1 cellular context compared by ENCODE assay signal in the genomic region with DNA sequence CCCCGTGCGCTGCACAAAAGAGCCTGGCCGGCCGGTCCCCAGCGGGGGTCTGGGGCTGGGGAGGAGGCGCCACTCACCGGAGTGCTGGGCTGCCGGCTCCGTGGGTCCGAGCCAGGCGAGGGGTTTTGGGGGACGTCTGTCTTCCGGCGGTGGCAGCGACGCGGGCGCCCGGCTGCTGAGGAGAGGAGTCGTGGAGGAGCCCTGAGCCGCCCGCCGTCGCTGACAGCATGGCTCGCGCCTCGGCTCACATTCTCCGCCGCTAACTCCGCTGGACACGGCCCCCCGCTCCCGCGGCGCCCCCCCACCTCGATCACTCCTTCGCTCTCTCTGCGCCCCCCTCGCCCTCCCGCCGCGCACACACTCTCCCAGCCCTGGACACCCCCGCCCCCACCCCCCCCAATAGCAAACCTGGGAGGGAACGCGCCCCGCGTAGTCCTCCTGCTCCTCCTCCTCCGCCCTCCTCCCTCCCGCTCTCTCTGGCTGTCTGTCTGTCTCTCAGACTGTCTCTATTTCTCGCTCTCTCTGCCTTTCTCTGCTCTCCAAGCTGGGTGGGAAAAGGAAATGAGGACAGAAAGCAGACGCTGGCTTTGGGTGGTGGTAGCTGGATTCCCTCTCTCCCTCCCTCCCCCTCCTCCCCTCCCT.
TF ChIP-seq lines count a peak whose summit lies in the region.

No MANE protein-coding gene starts in this region.

TF ChIP-seq in K562, 482 proteins besides CTCF, POLR2A, EP300 and RAD21 (continued from another document and continues in another):
- TF ChIP-seq, protein P1, sequence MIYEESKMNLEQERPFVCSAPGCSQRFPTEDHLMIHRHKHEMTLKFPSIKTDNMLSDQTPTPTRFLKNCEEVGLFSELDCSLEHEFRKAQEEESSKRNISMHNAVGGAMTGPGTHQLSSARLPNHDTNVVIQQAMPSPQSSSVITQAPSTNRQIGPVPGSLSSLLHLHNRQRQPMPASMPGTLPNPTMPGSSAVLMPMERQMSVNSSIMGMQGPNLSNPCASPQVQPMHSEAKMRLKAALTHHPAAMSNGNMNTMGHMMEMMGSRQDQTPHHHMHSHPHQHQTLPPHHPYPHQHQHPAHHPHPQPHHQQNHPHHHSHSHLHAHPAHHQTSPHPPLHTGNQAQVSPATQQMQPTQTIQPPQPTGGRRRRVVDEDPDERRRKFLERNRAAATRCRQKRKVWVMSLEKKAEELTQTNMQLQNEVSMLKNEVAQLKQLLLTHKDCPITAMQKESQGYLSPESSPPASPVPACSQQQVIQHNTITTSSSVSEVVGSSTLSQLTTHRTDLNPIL (CRISPR knock-in tag; IDR thresholded peaks at IDR 0.05): no peak
- TF ChIP-seq ZNF717 (CRISPR knock-in tag; IDR thresholded peaks at IDR 0.05) (no peak), PPARD (CRISPR knock-in tag; IDR thresholded peaks at IDR 0.05) (no peak), RNF2 (IDR thresholded peaks at IDR 0.05) (no peak), HDAC1 (IDR thresholded peaks at IDR 0.05) (no peak; a peak in 1 of 4 replicates), ZNF175 (CRISPR knock-in tag; IDR thresholded peaks at IDR 0.05; ENCODE audit: low read depth) (no peak), HMGN3 (IDR thresholded peaks at IDR 0.05; ENCODE audit: borderline replicate concordance, extremely low read depth, insufficient read length, low read depth, low read length) (peak; percentile 51), PTBP1 (IDR thresholded peaks at IDR 0.05; ENCODE audit: low read depth, low read length) (no peak), KLF1 (tag; IDR thresholded peaks at IDR 0.05) (no peak), ZNF12 (CRISPR knock-in tag; IDR thresholded peaks at IDR 0.05) (no peak), BHLHE40 (IDR thresholded peaks at IDR 0.05; ENCODE audit: low read length) (no peak), MTF1 (CRISPR knock-in tag; IDR thresholded peaks at IDR 0.05; ENCODE audit: borderline replicate concordance) (no peak), SMAD2 (IDR thresholded peaks at IDR 0.05; ENCODE audit: low read depth, low read length) (no peak), ZNF830 (CRISPR knock-in tag; IDR thresholded peaks at IDR 0.05) (no peak), CCAR2 (IDR thresholded peaks at IDR 0.05; ENCODE audit: low read depth, low read length) (no peak), RBM22 (IDR thresholded peaks at IDR 0.05; ENCODE audit: low read depth, low read length, poor library complexity, severe bottlenecking) (no peak), HNRNPUL1 (IDR thresholded peaks at IDR 0.05; ENCODE audit: low read length) (no peak), ERF (CRISPR knock-in tag; IDR thresholded peaks at IDR 0.05) (peak; percentile 80; the same call in 1 of the 2 replicates), TEAD4 (IDR thresholded peaks at IDR 0.05; ENCODE audit: low read length) (no peak), TEAD4 (CRISPR knock-in tag; IDR thresholded peaks at IDR 0.05; ENCODE audit: borderline replicate concordance) (no peak), XRCC4 (IDR thresholded peaks at IDR 0.05; ENCODE audit: extremely low read depth, insufficient read depth, insufficient read length) (no peak), ZNF311 (CRISPR knock-in tag; IDR thresholded peaks at IDR 0.05) (no peak), COPS2 (conservative IDR thresholded peaks at IDR 0.05) (no peak), PTRF (tag; IDR thresholded peaks at IDR 0.05) (no peak), ZNF77 (CRISPR knock-in tag; IDR thresholded peaks at IDR 0.05) (no peak), WHSC1 (IDR thresholded peaks at IDR 0.05; ENCODE audit: low read length) (no peak), MTA2 (IDR thresholded peaks at IDR 0.05; ENCODE audit: low read depth) (no peak)
- TF ChIP-seq, protein P2, sequence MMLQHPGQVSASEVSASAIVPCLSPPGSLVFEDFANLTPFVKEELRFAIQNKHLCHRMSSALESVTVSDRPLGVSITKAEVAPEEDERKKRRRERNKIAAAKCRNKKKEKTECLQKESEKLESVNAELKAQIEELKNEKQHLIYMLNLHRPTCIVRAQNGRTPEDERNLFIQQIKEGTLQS (IDR thresholded peaks at IDR 0.05): no peak
- TF ChIP-seq, protein P2 (CRISPR knock-in tag; conservative IDR thresholded peaks at IDR 0.05): no peak
- TF ChIP-seq, protein P3, sequence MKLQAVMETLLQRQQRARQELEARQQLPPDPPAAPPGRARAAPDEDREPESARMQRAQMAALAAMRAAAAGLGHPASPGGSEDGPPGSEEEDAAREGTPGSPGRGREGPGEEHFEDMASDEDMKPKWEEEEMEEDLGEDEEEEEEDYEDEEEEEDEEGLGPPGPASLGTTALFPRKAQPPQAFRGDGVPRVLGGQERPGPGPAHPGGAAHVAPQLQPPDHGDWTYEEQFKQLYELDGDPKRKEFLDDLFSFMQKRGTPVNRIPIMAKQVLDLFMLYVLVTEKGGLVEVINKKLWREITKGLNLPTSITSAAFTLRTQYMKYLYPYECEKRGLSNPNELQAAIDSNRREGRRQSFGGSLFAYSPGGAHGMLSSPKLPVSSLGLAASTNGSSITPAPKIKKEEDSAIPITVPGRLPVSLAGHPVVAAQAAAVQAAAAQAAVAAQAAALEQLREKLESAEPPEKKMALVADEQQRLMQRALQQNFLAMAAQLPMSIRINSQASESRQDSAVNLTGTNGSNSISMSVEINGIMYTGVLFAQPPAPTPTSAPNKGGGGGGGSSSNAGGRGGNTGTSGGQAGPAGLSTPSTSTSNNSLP (IDR thresholded peaks at IDR 0.05; ENCODE audit: borderline replicate concordance, low read depth, low read length): no peak
- TF ChIP-seq, protein P4, sequence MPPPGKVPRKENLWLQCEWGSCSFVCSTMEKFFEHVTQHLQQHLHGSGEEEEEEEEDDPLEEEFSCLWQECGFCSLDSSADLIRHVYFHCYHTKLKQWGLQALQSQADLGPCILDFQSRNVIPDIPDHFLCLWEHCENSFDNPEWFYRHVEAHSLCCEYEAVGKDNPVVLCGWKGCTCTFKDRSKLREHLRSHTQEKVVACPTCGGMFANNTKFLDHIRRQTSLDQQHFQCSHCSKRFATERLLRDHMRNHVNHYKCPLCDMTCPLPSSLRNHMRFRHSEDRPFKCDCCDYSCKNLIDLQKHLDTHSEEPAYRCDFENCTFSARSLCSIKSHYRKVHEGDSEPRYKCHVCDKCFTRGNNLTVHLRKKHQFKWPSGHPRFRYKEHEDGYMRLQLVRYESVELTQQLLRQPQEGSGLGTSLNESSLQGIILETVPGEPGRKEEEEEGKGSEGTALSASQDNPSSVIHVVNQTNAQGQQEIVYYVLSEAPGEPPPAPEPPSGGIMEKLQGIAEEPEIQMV (tag; conservative IDR thresholded peaks at IDR 0.05; ENCODE audit: low read depth): no peak
- TF ChIP-seq, protein P5, sequence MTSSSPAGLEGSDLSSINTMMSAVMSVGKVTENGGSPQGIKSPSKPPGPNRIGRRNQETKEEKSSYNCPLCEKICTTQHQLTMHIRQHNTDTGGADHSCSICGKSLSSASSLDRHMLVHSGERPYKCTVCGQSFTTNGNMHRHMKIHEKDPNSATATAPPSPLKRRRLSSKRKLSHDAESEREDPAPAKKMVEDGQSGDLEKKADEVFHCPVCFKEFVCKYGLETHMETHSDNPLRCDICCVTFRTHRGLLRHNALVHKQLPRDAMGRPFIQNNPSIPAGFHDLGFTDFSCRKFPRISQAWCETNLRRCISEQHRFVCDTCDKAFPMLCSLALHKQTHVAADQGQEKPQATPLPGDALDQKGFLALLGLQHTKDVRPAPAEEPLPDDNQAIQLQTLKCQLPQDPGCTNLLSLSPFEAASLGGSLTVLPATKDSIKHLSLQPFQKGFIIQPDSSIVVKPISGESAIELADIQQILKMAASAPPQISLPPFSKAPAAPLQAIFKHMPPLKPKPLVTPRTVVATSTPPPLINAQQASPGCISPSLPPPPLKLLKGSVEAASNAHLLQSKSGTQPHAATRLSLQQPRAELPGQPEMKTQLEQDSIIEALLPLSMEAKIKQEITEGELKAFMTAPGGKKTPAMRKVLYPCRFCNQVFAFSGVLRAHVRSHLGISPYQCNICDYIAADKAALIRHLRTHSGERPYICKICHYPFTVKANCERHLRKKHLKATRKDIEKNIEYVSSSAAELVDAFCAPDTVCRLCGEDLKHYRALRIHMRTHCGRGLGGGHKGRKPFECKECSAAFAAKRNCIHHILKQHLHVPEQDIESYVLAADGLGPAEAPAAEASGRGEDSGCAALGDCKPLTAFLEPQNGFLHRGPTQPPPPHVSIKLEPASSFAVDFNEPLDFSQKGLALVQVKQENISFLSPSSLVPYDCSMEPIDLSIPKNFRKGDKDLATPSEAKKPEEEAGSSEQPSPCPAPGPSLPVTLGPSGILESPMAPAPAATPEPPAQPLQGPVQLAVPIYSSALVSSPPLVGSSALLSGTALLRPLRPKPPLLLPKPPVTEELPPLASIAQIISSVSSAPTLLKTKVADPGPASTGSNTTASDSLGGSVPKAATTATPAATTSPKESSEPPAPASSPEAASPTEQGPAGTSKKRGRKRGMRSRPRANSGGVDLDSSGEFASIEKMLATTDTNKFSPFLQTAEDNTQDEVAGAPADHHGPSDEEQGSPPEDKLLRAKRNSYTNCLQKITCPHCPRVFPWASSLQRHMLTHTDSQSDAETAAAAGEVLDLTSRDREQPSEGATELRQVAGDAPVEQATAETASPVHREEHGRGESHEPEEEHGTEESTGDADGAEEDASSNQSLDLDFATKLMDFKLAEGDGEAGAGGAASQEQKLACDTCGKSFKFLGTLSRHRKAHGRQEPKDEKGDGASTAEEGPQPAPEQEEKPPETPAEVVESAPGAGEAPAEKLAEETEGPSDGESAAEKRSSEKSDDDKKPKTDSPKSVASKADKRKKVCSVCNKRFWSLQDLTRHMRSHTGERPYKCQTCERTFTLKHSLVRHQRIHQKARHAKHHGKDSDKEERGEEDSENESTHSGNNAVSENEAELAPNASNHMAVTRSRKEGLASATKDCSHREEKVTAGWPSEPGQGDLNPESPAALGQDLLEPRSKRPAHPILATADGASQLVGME (CRISPR knock-in tag; IDR thresholded peaks at IDR 0.05): no peak
- TF ChIP-seq, protein P6, sequence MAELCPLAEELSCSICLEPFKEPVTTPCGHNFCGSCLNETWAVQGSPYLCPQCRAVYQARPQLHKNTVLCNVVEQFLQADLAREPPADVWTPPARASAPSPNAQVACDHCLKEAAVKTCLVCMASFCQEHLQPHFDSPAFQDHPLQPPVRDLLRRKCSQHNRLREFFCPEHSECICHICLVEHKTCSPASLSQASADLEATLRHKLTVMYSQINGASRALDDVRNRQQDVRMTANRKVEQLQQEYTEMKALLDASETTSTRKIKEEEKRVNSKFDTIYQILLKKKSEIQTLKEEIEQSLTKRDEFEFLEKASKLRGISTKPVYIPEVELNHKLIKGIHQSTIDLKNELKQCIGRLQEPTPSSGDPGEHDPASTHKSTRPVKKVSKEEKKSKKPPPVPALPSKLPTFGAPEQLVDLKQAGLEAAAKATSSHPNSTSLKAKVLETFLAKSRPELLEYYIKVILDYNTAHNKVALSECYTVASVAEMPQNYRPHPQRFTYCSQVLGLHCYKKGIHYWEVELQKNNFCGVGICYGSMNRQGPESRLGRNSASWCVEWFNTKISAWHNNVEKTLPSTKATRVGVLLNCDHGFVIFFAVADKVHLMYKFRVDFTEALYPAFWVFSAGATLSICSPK (IDR thresholded peaks at IDR 0.05; ENCODE audit: borderline replicate concordance): no peak
- TF ChIP-seq, protein P7, sequence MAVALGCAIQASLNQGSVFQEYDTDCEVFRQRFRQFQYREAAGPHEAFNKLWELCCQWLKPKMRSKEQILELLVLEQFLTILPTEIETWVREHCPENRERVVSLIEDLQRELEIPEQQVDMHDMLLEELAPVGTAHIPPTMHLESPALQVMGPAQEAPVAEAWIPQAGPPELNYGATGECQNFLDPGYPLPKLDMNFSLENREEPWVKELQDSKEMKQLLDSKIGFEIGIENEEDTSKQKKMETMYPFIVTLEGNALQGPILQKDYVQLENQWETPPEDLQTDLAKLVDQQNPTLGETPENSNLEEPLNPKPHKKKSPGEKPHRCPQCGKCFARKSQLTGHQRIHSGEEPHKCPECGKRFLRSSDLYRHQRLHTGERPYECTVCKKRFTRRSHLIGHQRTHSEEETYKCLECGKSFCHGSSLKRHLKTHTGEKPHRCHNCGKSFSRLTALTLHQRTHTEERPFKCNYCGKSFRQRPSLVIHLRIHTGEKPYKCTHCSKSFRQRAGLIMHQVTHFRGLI (CRISPR knock-in tag; IDR thresholded peaks at IDR 0.05): no peak
- TF ChIP-seq, protein P8, sequence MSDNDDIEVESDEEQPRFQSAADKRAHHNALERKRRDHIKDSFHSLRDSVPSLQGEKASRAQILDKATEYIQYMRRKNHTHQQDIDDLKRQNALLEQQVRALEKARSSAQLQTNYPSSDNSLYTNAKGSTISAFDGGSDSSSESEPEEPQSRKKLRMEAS (CRISPR knock-in tag; IDR thresholded peaks at IDR 0.05): no peak
- TF ChIP-seq, protein P9, sequence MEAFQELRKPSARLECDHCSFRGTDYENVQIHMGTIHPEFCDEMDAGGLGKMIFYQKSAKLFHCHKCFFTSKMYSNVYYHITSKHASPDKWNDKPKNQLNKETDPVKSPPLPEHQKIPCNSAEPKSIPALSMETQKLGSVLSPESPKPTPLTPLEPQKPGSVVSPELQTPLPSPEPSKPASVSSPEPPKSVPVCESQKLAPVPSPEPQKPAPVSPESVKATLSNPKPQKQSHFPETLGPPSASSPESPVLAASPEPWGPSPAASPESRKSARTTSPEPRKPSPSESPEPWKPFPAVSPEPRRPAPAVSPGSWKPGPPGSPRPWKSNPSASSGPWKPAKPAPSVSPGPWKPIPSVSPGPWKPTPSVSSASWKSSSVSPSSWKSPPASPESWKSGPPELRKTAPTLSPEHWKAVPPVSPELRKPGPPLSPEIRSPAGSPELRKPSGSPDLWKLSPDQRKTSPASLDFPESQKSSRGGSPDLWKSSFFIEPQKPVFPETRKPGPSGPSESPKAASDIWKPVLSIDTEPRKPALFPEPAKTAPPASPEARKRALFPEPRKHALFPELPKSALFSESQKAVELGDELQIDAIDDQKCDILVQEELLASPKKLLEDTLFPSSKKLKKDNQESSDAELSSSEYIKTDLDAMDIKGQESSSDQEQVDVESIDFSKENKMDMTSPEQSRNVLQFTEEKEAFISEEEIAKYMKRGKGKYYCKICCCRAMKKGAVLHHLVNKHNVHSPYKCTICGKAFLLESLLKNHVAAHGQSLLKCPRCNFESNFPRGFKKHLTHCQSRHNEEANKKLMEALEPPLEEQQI (IDR thresholded peaks at IDR 0.05): no peak
- TF ChIP-seq, protein P10, sequence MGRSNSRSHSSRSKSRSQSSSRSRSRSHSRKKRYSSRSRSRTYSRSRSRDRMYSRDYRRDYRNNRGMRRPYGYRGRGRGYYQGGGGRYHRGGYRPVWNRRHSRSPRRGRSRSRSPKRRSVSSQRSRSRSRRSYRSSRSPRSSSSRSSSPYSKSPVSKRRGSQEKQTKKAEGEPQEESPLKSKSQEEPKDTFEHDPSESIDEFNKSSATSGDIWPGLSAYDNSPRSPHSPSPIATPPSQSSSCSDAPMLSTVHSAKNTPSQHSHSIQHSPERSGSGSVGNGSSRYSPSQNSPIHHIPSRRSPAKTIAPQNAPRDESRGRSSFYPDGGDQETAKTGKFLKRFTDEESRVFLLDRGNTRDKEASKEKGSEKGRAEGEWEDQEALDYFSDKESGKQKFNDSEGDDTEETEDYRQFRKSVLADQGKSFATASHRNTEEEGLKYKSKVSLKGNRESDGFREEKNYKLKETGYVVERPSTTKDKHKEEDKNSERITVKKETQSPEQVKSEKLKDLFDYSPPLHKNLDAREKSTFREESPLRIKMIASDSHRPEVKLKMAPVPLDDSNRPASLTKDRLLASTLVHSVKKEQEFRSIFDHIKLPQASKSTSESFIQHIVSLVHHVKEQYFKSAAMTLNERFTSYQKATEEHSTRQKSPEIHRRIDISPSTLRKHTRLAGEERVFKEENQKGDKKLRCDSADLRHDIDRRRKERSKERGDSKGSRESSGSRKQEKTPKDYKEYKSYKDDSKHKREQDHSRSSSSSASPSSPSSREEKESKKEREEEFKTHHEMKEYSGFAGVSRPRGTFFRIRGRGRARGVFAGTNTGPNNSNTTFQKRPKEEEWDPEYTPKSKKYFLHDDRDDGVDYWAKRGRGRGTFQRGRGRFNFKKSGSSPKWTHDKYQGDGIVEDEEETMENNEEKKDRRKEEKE (IDR thresholded peaks at IDR 0.05; ENCODE audit: borderline replicate concordance in 1 of 2, control insufficient read depth in 1 of 2, low read depth in 2 of 2, low read length in 1 of 2): no peak
